11 cellular contexts compared by ENCODE assay signal in genomic region chr3:172125963-172126403, GRCh38.
DNase-seq lines count a peak whose midpoint lies in the region; ATAC-seq, FAIRE-seq and TF ChIP-seq lines count a peak whose summit lies in the region.
"Had no signal": no experiment of that assay in that cellular context is flagged by ENCODE, and none has a peak within 500 bp of the region (broad histone marks: within the 10 kb centered on the region; RNA-seq: fewer than 3 reads in every experiment).

No MANE protein-coding gene starts in this region.

- CTCF ChIA-PET in GM10248 (lab: Yijun Ruan, JAX) = no interaction called here

- intact Hi-C loops in Right ventricle myocardium inferior (cut with DNase I) = no loop called here
- intact Hi-C loops in pancreas (cut with DNase I) = no loop called here

- DNase-seq in Ammon's horn (ENCODE audit: low spot score) (peak; percentile 44), RPMI7951 (ENCODE audit: low read depth) (peak; percentile 87), Right ventricle myocardium inferior (ENCODE audit: missing footprints) (no peak), pancreas (peak in 4 of 6 donors; percentile 52 to 57 (median 52)), GM10248 (ENCODE audit: extremely low spot score) (no peak), cortex of kidney (lab: John Stamatoyannopoulos, UW) (no peak)
- DNase-seq: activated naive CD4-positive, alpha-beta T cell treated with Interleukin-2 at 50 U/mL for 16 hours; DMS79; SW 1271 had no signal

- H3K9me3 ChIP-seq in pancreas = no peaks in the 10 kb centered on the region

- no peaks in the 10 kb centered on the region for H3K36me3 ChIP-seq in pancreas

- peak; percentile 80 for FAIRE-seq in pancreas (lab: Jason Lieb, UNC)

- ATAC-seq in Right ventricle myocardium inferior (peak; percentile 75), pancreas (peak; percentile 60 to 83 (median 74)), GM21515 (IDR thresholded peaks at IDR 0.05; ENCODE audit: unreplicated experiment) (no peak), GM19395 (IDR thresholded peaks at IDR 0.05; ENCODE audit: unreplicated experiment) (no peak)

- H3K4me1 ChIP-seq in pancreas = peaks cover 24 to 37% (median 29%) of the 10 kb centered on the region in 3 donors

- H3K4me3 ChIP-seq in pancreas = no peak overlapping the region

- POLR2A ChIA-PET in GM10248 (lab: Yijun Ruan, JAX) = no interaction called here

- no peaks in the 10 kb centered on the region for H3K27me3 ChIP-seq in pancreas

- no peak for TF ChIP-seq CTCF in pancreas (IDR thresholded peaks at IDR 0.05)
- no peak for TF ChIP-seq CTCF in GM10248 (IDR thresholded peaks at IDR 0.05; ENCODE audit: control extremely low read depth, extremely low read depth, low read depth, missing control alignments)

- 34 to 60% methylated on average over 6 of the region's 6 CpGs for WGBS in pancreas, 2 donors

- peak overlapping the region in 3 of 4 donors; percentile 33 to 74 (median 53) for H3K27ac ChIP-seq in pancreas

Comparison
In these comparisons a context has a peak if more than half of its experiments do, and no peak if none do; other contexts are left out.
1. DNase-seq: peak in Ammon's horn (single experiment), RPMI7951 (single experiment) and pancreas (4 of 6); none in Right ventricle myocardium inferior (single experiment), GM10248 (single experiment) and cortex of kidney (single experiment).
2. ATAC-seq: peak in Right ventricle myocardium inferior (single experiment) and pancreas (4 of 4); none in GM21515 (single experiment) and GM19395 (single experiment).